8 cellular contexts compared by ENCODE assay signal in genomic region chr16:68311316-68311620, GRCh38.
DNase-seq lines count a peak whose midpoint lies in the region; TF ChIP-seq lines count a peak whose summit lies in the region.

No MANE protein-coding gene starts in this region.

- TF ChIP-seq CTCF in coronary artery (IDR thresholded peaks at IDR 0.05) (no peak), nephron progenitor cell (IDR thresholded peaks at IDR 0.05) (no peak)

- no peaks in the 10 kb centered on the region for H3K27me3 Mint-ChIP-seq in nephron progenitor cell (ENCODE audit: low read depth, poor library complexity)

- H3K4me3 Mint-ChIP-seq in nephron progenitor cell = peak overlapping the region; percentile 95

- peaks cover 33% of the 10 kb centered on the region for H3K4me1 Mint-ChIP-seq in nephron progenitor cell

- peak overlapping the region; percentile 70 for H3K27ac Mint-ChIP-seq in nephron progenitor cell

- H3K27ac ChIP-seq in coronary artery = peak overlapping the region; percentile 30 to 88

- H3K4me3 ChIP-seq in coronary artery = peak overlapping the region; percentile 91

- H3K9me3 Mint-ChIP-seq in nephron progenitor cell = no peaks in the 10 kb centered on the region

- H3K36me3 Mint-ChIP-seq in nephron progenitor cell (ENCODE audit: low read depth) = peaks cover 20% of the 10 kb centered on the region

- DNase-seq in SIG-M5 treated with dmso at 0.1 percent for 504 hours (lab: John Stamatoyannopoulos, UW; ENCODE audit: unreplicated experiment) (peak; percentile 69), SIG-M5 (lab: John Stamatoyannopoulos, UW) (no peak), NCI-H748 (lab: John Stamatoyannopoulos, UW; ENCODE audit: unreplicated experiment) (peak; percentile 63), coronary artery (ENCODE audit: low spot score) (no peak), nephron progenitor cell (no peak), D341Med (ENCODE audit: low spot score) (no peak), NCI-H1930 (lab: John Stamatoyannopoulos, UW) (no peak), cerebellar cortex (ENCODE audit: low spot score) (no peak)

Comparison
In these comparisons a context has a peak if more than half of its experiments do, and no peak if none do; other contexts are left out.
1. DNase-seq: peak in SIG-M5 treated with dmso at 0.1 percent for 504 hours (single experiment) and NCI-H748 (single experiment); none in SIG-M5 (single experiment), coronary artery (single experiment), nephron progenitor cell (single experiment), D341Med (single experiment), NCI-H1930 (0 of 2) and cerebellar cortex (single experiment).